In genomic region chr2:26196683-26197418, GRCh38 we compare ENCODE assay signal across 18 cellular contexts. TPM values are rescaled to one million over a fixed set of nuclear protein-coding genes. Genes with fewer than 3 reads are reported as not detected.
DNase-seq lines count a peak whose midpoint lies in the region; ATAC-seq and TF ChIP-seq lines count a peak whose summit lies in the region.
"Had no signal": no experiment of that assay in that cellular context is flagged by ENCODE, and none has a peak within 500 bp of the region (broad histone marks: within the 10 kb centered on the region; RNA-seq: fewer than 3 reads in every experiment).

No MANE protein-coding gene starts in this region.

- CTCF ChIA-PET in CD4-positive, alpha-beta T cell (lab: Charles Lee): no interaction called here

- no peaks in the 10 kb centered on the region for H3K9me3 ChIP-seq in lung (ENCODE audit: control insufficient read depth in 2 of 2, insufficient read depth in 1 of 2, low read length in 1 of 2)
- no peaks in the 10 kb centered on the region for H3K9me3 ChIP-seq in CD4-positive, alpha-beta T cell (ENCODE audit: control insufficient read depth, low read length)
- H3K9me3 ChIP-seq: SJSA1 had no signal

- peak; percentile 64 for DNase-seq in DMS79 (lab: John Stamatoyannopoulos, UW)
- DNase-seq in NOMO-1 treated with dmso at 0.1 percent for 144 hours (lab: John Stamatoyannopoulos, UW; ENCODE audit: unreplicated experiment): peak; percentile 56
- no peak for DNase-seq in lung (ENCODE audit: low spot score)
- DNase-seq in activated T-cell treated with anti-CD3 and anti-CD28 coated beads, Interleukin-2, amount 50 U/mL, for 1 hour: no peak
- no peak for DNase-seq in activated CD4-positive, alpha-beta T cell treated with anti-CD3 and anti-CD28 coated beads for 1 hour
- no peak for DNase-seq in CD4-positive, alpha-beta T cell
- DNase-seq in NCI-H187 (lab: John Stamatoyannopoulos, UW): no peak
- DNase-seq: activated T-cell treated with anti-CD3 and anti-CD28 coated beads, Interleukin-2, amount 50 U/mL, for 72 hours; AML-193; aorta; foreskin fibroblast; immature natural killer cell; NCI-H1092; NCI-H510A; stimulated activated naive CD4-positive, alpha-beta T cell treated with Interleukin-2 at 50 U/mL for 16 hours had no signal

- H3K36me3 ChIP-seq in lung (ENCODE audit: control insufficient read depth in 2 of 2, insufficient read depth in 2 of 2, low read length in 2 of 2): peaks cover 55 to 75% of the 10 kb centered on the region in 2 donors

- 75 to 80% methylated on average over 9 of the region's 9 CpGs for WGBS in lung, 2 donors

- intact Hi-C loops in CD4-positive, alpha-beta T cell (cut with DNase I, micrococcal nuclease): no loop called here

- H3K27me3 Mint-ChIP-seq in CD4-positive, alpha-beta T cell: no peaks in the 10 kb centered on the region

- H3K4me1 Mint-ChIP-seq in CD4-positive, alpha-beta T cell (ENCODE audit: low read depth): no peaks in the 10 kb centered on the region
- H3K4me1 Mint-ChIP-seq: immature natural killer cell had no signal

- H3K4me3 ChIP-seq in lung: no peak overlapping the region
- H3K4me3 ChIP-seq: SJSA1 had no signal

- peaks cover 93% of the 10 kb centered on the region for H3K36me3 Mint-ChIP-seq in CD4-positive, alpha-beta T cell (ENCODE audit: low read depth)

- H3K27me3 ChIP-seq in lung (ENCODE audit: control insufficient read depth, insufficient read depth): no peaks in the 10 kb centered on the region
- H3K27me3 ChIP-seq in CD4-positive, alpha-beta T cell (ENCODE audit: control insufficient read depth, insufficient read depth, low read length): no peaks in the 10 kb centered on the region
- H3K27me3 ChIP-seq: SJSA1 had no signal

- ATAC-seq in GM21723 (IDR thresholded peaks at IDR 0.05; ENCODE audit: unreplicated experiment): peak; percentile 74
- peak; percentile 19 for ATAC-seq in lung (ENCODE audit: insufficient read depth, low FRiP score)
- ATAC-seq in CD4-positive, alpha-beta T cell (ENCODE audit: poor library complexity): no peak
- ATAC-seq: activated CD4-positive, CD25-positive, alpha-beta regulatory T cell treated with anti-CD3 and anti-CD28 coated beads, Interleukin-2, amount 50 U/mL, for 24 hours; activated T-cell treated with anti-CD3 and anti-CD28 coated beads, Interleukin-2, amount 50 U/mL, for 72 hours had no signal

- no peaks in the 10 kb centered on the region for H3K4me1 ChIP-seq in lung (ENCODE audit: control insufficient read depth in 2 of 2, insufficient read depth in 2 of 2, low read length in 2 of 2)
- H3K4me1 ChIP-seq: SJSA1 had no signal

- H3K27ac Mint-ChIP-seq in CD4-positive, alpha-beta T cell: no peak overlapping the region

- no peak overlapping the region for H3K27ac ChIP-seq in lung (ENCODE audit: low read depth in 1 of 2, low read length in 1 of 2)
- H3K27ac ChIP-seq in CD4-positive, alpha-beta T cell (ENCODE audit: low read depth, low read length): no peak overlapping the region
- H3K27ac ChIP-seq: SJSA1 had no signal

- no peak for TF ChIP-seq CTCF in lung (IDR thresholded peaks at IDR 0.05; ENCODE audit: control extremely low read depth, extremely low read depth)
- no peak for TF ChIP-seq CTCF in CD4-positive, alpha-beta T cell (IDR thresholded peaks at IDR 0.05)

- no peaks in the 10 kb centered on the region for H3K9me3 Mint-ChIP-seq in CD4-positive, alpha-beta T cell
- H3K9me3 Mint-ChIP-seq: activated T-cell treated with anti-CD3 and anti-CD28 coated beads, Interleukin-2, amount 50 U/mL, for 72 hours; immature natural killer cell had no signal

- POLR2A ChIA-PET in CD4-positive, alpha-beta T cell (lab: Charles Lee): no interaction called here

- no peak overlapping the region for H3K4me3 Mint-ChIP-seq in CD4-positive, alpha-beta T cell
- H3K4me3 Mint-ChIP-seq: activated T-cell treated with anti-CD3 and anti-CD28 coated beads, Interleukin-2, amount 50 U/mL, for 72 hours; immature natural killer cell had no signal

RNA-seq across cellular contexts. Expression of gene GAREM2, which starts 24.0 kb away (rescaled TPM):
- 1 to 10 TPM; 1.2 to 2.8 TPM for total RNA-seq in lung
- polyA plus RNA-seq in lung: 1 to 10 TPM in 1 of 2 donors, under 1 TPM in 1; 0.37 to 1.5 TPM
- 1 to 10 TPM; 4.3 to 7.3 TPM for total RNA-seq in CD4-positive, alpha-beta T cell

RNA-seq across cellular contexts. Expression of gene HADHA, which starts 47.6 kb away (rescaled TPM):
- total RNA-seq in lung: 100 to 1,000 TPM; 111 to 117 TPM
- polyA plus RNA-seq in lung: 10 to 100 TPM; 35.2 to 77.6 TPM
- 10 to 100 TPM; 72.4 to 73.7 TPM for total RNA-seq in CD4-positive, alpha-beta T cell

RNA-seq across cellular contexts. Expression of gene HADHB, which starts 47.9 kb away (rescaled TPM):
- 100 to 1,000 TPM; 100 to 140 TPM for total RNA-seq in lung
- polyA plus RNA-seq in lung: 10 to 100 TPM; 63.1 to 78.8 TPM
- total RNA-seq in CD4-positive, alpha-beta T cell: 10 to 100 TPM; 25.2 to 30.3 TPM

Comparison
In these comparisons a context has a peak if more than half of its experiments do, and no peak if none do; other contexts are left out.
1. DNase-seq: peak in DMS79 (single experiment) and NOMO-1 treated with dmso at 0.1 percent for 144 hours (single experiment); none in lung (single experiment), activated T-cell treated with anti-CD3 and anti-CD28 coated beads, Interleukin-2, amount 50 U/mL, for 1 hour (single experiment), activated CD4-positive, alpha-beta T cell treated with anti-CD3 and anti-CD28 coated beads for 1 hour (single experiment), CD4-positive, alpha-beta T cell (0 of 10) and NCI-H187 (0 of 2).